16 cellular contexts compared by ENCODE assay signal in the genomic region with DNA sequence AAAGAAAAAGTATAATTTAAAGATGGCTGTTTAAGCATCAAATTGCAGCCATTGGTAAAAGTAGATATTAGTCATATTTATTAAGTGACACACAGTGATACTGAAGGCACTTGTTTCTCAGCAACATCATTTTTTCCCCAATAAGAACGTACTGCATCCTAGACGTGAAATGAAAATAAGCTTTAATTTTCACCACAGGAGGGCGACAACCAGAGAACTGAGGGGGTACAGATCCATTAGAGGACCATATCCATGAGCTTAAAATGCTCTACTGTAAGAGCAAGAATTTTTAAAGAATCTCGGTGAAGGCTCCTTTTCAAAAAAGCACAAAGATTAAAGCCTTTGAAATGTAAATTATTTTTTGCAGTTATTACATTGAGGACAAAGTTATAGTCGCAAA. TPM values are rescaled to one million over a fixed set of nuclear protein-coding genes. Genes with fewer than 3 reads are reported as not detected.
DNase-seq lines count a peak whose midpoint lies in the region; ATAC-seq, FAIRE-seq and TF ChIP-seq lines count a peak whose summit lies in the region.
"Had no signal": no experiment of that assay in that cellular context is flagged by ENCODE, and none has a peak within 500 bp of the region (broad histone marks: within the 10 kb centered on the region; RNA-seq: fewer than 3 reads in every experiment).

No MANE protein-coding gene starts in this region.

- RAD21 ChIA-PET in HCT116 (lab: Charles Lee; ENCODE audit: low non-redundant PET in 1 of 2, low total read pairs in 2 of 2, uncharacterized antibody in 2 of 2, unreplicated experiment in 2 of 2): no interaction called here

- H4K20me1 ChIP-seq in HCT116 (ENCODE audit: insufficient read depth): no peaks in the 10 kb centered on the region

- intact Hi-C loops in CD14-positive monocyte (cut with micrococcal nuclease) (no loop called here), HCT116 (cut with micrococcal nuclease) (no loop called here), kidney (cut with DNase I) (no loop called here)

- H3K9me3 ChIP-seq in HCT116 (ENCODE audit: control insufficient read depth in 1 of 2, insufficient read depth in 1 of 2, low read depth in 1 of 2, low read length in 2 of 2): no peaks in the 10 kb centered on the region
- H3K9me3 ChIP-seq in kidney (ENCODE audit: control insufficient read depth in 1 of 2, low read length in 2 of 2): no peaks in the 10 kb centered on the region
- H3K9me3 ChIP-seq: neutrophil had no signal

- H3K4me2 ChIP-seq in HCT116 (ENCODE audit: low read length): no peak overlapping the region

- ATAC-seq in HCT116: peak; percentile 63
- no peak for ATAC-seq in HG03432 (IDR thresholded peaks at IDR 0.05; ENCODE audit: unreplicated experiment)
- ATAC-seq: activated CD4-positive, alpha-beta T cell treated with anti-CD3 and anti-CD28 coated beads for 36 hours had no signal

- H3K9ac ChIP-seq in HCT116 (ENCODE audit: low read length) (no peak overlapping the region), kidney (ENCODE audit: low read length in 2 of 2) (no peak overlapping the region)

- CTCF ChIA-PET in HCT116 (lab: Charles Lee): interaction anchor here (0.7 to 1.4 kb wide), 3 partner anchors 12 to 33 kb away, joined by 3 to 9 read pairs (median 3); a partner anchor contains a TSS

- no peaks in the 10 kb centered on the region for H3K27me3 ChIP-seq in HCT116 (ENCODE audit: insufficient read depth, low read length)

- H3K36me3 ChIP-seq in HCT116 (ENCODE audit: control insufficient read depth in 1 of 2, insufficient read depth in 2 of 2, low read length in 2 of 2) (no peaks in the 10 kb centered on the region), kidney (ENCODE audit: control insufficient read depth in 1 of 2, insufficient read depth in 2 of 2, low read length in 2 of 2) (no peaks in the 10 kb centered on the region)
- H3K36me3 ChIP-seq: neutrophil had no signal

- H3K9me2 ChIP-seq in HCT116 (ENCODE audit: insufficient read depth): no peaks in the 10 kb centered on the region

- no peaks in the 10 kb centered on the region for H3K4me1 Mint-ChIP-seq in CD14-positive monocyte
- H3K4me1 Mint-ChIP-seq: activated CD4-positive, alpha-beta T cell treated with anti-CD3 and anti-CD28 coated beads for 36 hours had no signal

- no peak overlapping the region for H3K27ac Mint-ChIP-seq in CD14-positive monocyte
- H3K27ac Mint-ChIP-seq: activated CD4-positive, alpha-beta T cell treated with anti-CD3 and anti-CD28 coated beads for 36 hours had no signal

- no peak for TF ChIP-seq POLR2A in HCT116 (IDR thresholded peaks at IDR 0.05; ENCODE audit: borderline replicate concordance, extremely low read depth, insufficient read depth, insufficient read length)

- H3K4me1 ChIP-seq in HCT116 (ENCODE audit: control insufficient read depth in 1 of 2, insufficient read depth in 2 of 2, low read length in 2 of 2) (no peaks in the 10 kb centered on the region), kidney (ENCODE audit: control insufficient read depth in 1 of 2, insufficient read depth in 1 of 2, low read depth in 1 of 2, low read length in 2 of 2) (no peaks in the 10 kb centered on the region)

- peak overlapping the region; percentile 28 for H2AFZ ChIP-seq in HCT116 (ENCODE audit: low read depth, low read length, poor library complexity, severe bottlenecking)

- peaks cover 4 to 25% (median 6%) of the 10 kb centered on the region in 3 donors for H3K27me3 Mint-ChIP-seq in CD14-positive monocyte (ENCODE audit: low read depth in 3 of 3)

- TF ChIP-seq CTCF in CD14-positive monocyte (IDR thresholded peaks at IDR 0.05) (peak; percentile 18), HCT116 (IDR thresholded peaks at IDR 0.05 in 2 of 3, conservative IDR thresholded peaks at IDR 0.05 in 1 of 3; ENCODE audit: borderline replicate concordance in 1 of 3, insufficient read depth in 1 of 3, low read depth in 2 of 3, low read length in 2 of 3) (peak; percentile 41 to 64 (median 47); a peak in 5 of 6 replicates), VCaP (conservative IDR thresholded peaks at IDR 0.05) (peak; percentile 71), kidney (IDR thresholded peaks at IDR 0.05; ENCODE audit: borderline replicate concordance, extremely low read depth, insufficient read depth) (peak; percentile 6)

- H3K4me3 Mint-ChIP-seq in CD14-positive monocyte: no peak overlapping the region
- H3K4me3 Mint-ChIP-seq: activated CD4-positive, alpha-beta T cell treated with anti-CD3 and anti-CD28 coated beads for 36 hours had no signal

- no TSS peak for BruUV-seq in HCT116 (replicated peaks; lab: Mats Ljungman, UMichigan)

- POLR2A ChIA-PET in HCT116 (lab: Charles Lee): no interaction called here

- no peaks in the 10 kb centered on the region for H3K36me3 Mint-ChIP-seq in CD14-positive monocyte

- H3K27ac ChIP-seq in HCT116 (ENCODE audit: low read depth, low read length) (no peak overlapping the region), VCaP (no peak overlapping the region), kidney (ENCODE audit: low read depth in 2 of 2, low read length in 2 of 2) (no peak overlapping the region)
- H3K27ac ChIP-seq: neutrophil had no signal

- DNase-seq in CD14-positive monocyte (ENCODE audit: low spot score) (no peak), HCT116 (ENCODE audit: low read depth, low spot score) (peak; percentile 38), kidney (no peak), T1000 (lab: John Stamatoyannopoulos, UW) (no peak), OCI-M2 (lab: John Stamatoyannopoulos, UW; ENCODE audit: unreplicated experiment) (no peak), SIG-M5 treated with dmso at 0.1 percent for 504 hours (lab: John Stamatoyannopoulos, UW; ENCODE audit: unreplicated experiment) (no peak)
- DNase-seq: activated CD4-positive, alpha-beta T cell treated with anti-CD3 and anti-CD28 coated beads for 36 hours; activated naive CD4-positive, alpha-beta T cell treated with Interleukin-2 at 50 U/mL for 16 hours; DMS 273 treated with DMSO at 0.1 percent for 48 hours; effector memory CD4-positive, alpha-beta T cell; NCI-H2171; stimulated activated CD4-positive, alpha-beta T cell treated with anti-CD3 and anti-CD28 coated beads, Interleukin-2, amount 100 ng/mL, for 48 hours; substantia nigra had no signal

- FAIRE-seq in kidney (lab: Jason Lieb, UNC): no peak

- TF ChIP-seq RAD21 in HCT116 (IDR thresholded peaks at IDR 0.05; ENCODE audit: low read depth): peak; percentile 39

- H3K79me2 ChIP-seq in HCT116 (ENCODE audit: insufficient read depth, low read length): no peaks in the 10 kb centered on the region

- peaks cover 0 to 6% (median 3%) of the 10 kb centered on the region in 7 donors for H3K9me3 Mint-ChIP-seq in CD14-positive monocyte

- no peak overlapping the region for H3K4me3 ChIP-seq in HCT116 (replicated peaks in 1 of 2; ENCODE audit: low read depth in 1 of 2, low read length in 2 of 2)
- H3K4me3 ChIP-seq in kidney (ENCODE audit: low read length in 2 of 2): no peak overlapping the region

TF ChIP-seq in HCT116, 20 proteins besides CTCF, POLR2A, EP300 and RAD21 (continues in another document):
- TF ChIP-seq SP1 (IDR thresholded peaks at IDR 0.05; ENCODE audit: low read depth): no peak
- TF ChIP-seq, protein P1, sequence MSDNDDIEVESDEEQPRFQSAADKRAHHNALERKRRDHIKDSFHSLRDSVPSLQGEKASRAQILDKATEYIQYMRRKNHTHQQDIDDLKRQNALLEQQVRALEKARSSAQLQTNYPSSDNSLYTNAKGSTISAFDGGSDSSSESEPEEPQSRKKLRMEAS (IDR thresholded peaks at IDR 0.05): no peak
- TF ChIP-seq, protein P2, sequence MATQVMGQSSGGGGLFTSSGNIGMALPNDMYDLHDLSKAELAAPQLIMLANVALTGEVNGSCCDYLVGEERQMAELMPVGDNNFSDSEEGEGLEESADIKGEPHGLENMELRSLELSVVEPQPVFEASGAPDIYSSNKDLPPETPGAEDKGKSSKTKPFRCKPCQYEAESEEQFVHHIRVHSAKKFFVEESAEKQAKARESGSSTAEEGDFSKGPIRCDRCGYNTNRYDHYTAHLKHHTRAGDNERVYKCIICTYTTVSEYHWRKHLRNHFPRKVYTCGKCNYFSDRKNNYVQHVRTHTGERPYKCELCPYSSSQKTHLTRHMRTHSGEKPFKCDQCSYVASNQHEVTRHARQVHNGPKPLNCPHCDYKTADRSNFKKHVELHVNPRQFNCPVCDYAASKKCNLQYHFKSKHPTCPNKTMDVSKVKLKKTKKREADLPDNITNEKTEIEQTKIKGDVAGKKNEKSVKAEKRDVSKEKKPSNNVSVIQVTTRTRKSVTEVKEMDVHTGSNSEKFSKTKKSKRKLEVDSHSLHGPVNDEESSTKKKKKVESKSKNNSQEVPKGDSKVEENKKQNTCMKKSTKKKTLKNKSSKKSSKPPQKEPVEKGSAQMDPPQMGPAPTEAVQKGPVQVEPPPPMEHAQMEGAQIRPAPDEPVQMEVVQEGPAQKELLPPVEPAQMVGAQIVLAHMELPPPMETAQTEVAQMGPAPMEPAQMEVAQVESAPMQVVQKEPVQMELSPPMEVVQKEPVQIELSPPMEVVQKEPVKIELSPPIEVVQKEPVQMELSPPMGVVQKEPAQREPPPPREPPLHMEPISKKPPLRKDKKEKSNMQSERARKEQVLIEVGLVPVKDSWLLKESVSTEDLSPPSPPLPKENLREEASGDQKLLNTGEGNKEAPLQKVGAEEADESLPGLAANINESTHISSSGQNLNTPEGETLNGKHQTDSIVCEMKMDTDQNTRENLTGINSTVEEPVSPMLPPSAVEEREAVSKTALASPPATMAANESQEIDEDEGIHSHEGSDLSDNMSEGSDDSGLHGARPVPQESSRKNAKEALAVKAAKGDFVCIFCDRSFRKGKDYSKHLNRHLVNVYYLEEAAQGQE (IDR thresholded peaks at IDR 0.05; ENCODE audit: low read depth): no peak
- TF ChIP-seq SIN3A (IDR thresholded peaks at IDR 0.05; ENCODE audit: low read depth): no peak
- no peak for TF ChIP-seq YY1 (IDR thresholded peaks at IDR 0.05; ENCODE audit: extremely low read depth, insufficient replicate concordance, low read depth, low read length)
- no peak for TF ChIP-seq EZH2 (IDR thresholded peaks at IDR 0.05)
- TF ChIP-seq, protein P3, sequence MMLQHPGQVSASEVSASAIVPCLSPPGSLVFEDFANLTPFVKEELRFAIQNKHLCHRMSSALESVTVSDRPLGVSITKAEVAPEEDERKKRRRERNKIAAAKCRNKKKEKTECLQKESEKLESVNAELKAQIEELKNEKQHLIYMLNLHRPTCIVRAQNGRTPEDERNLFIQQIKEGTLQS (IDR thresholded peaks at IDR 0.05): no peak
- TF ChIP-seq ZFX (IDR thresholded peaks at IDR 0.05): no peak
- TF ChIP-seq JUND (IDR thresholded peaks at IDR 0.05): no peak

RNA-seq across cellular contexts. Expression of a gene that starts 33.4 kb away (rescaled TPM):
- polyA plus RNA-seq in CD14-positive monocyte: 10 to 100 TPM; 45.8 to 46.0 TPM
- 44.5 TPM for total RNA-seq in HCT116 (2021; ENCODE audit: unreplicated experiment)
- polyA plus RNA-seq in HCT116 (2012): 17.0 and 22.4 TPM in 2 replicates
- 43.2 TPM for total RNA-seq in kidney
- polyA plus RNA-seq in kidney (ENCODE audit: insufficient read depth, low read depth, low replicate concordance): 60.6 TPM

RNA-seq across cellular contexts. Expression of a gene that starts 53.0 kb away (rescaled TPM):
- not detected for polyA plus RNA-seq in CD14-positive monocyte
- total RNA-seq in HCT116 (2021; ENCODE audit: unreplicated experiment): not detected
- 0.14 TPM in 1 of 2 replicates, not detected in the other for polyA plus RNA-seq in HCT116 (2012)
- not detected for total RNA-seq in kidney
- polyA plus RNA-seq in kidney (ENCODE audit: insufficient read depth, low read depth, low replicate concordance): not detected
- total RNA-seq: activated CD4-positive, alpha-beta T cell treated with anti-CD3 and anti-CD28 coated beads for 36 hours had no signal

Comparison
In these comparisons a context has a peak if more than half of its experiments do, and no peak if none do; other contexts are left out.
1. CTCF ChIP-seq: peak in every context shown above with its lines; median percentile 71 in VCaP; 47 in HCT116; 18 in CD14-positive monocyte; 6 in kidney.